In the genomic region with DNA sequence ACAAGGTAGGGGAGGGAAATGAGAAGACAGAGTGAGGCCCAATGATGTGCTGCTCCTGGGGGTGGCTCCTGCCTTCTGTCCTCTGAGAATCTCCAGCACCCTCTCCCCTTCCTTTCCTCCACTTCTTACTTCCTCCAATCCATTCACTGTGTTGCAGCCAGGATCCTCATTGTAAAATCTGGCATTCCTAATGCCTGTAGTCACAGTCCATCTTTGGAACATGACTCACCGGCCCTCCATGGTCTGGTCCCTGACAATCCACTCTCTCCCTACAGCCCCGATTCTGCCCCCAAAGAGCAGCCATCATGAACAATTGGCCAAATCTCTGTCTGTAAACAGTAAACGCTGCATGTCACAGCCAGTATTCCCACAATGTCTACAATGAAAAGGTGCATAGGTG, we compare ENCODE assay signal across 12 cellular contexts.
DNase-seq lines count a peak whose midpoint lies in the region; ATAC-seq and TF ChIP-seq lines count a peak whose summit lies in the region.
"Had no signal": no experiment of that assay in that cellular context is flagged by ENCODE, and none has a peak within 500 bp of the region (broad histone marks: within the 10 kb centered on the region; RNA-seq: fewer than 3 reads in every experiment).

No MANE protein-coding gene starts in this region.

- no peak for TF ChIP-seq CTCF in AG10803 (conservative IDR thresholded peaks at IDR 0.05; ENCODE audit: low read length)

- H3K27ac ChIP-seq in HUES48 (ENCODE audit: low read depth, low read length), result peak overlapping the region; percentile 57
- H3K27ac ChIP-seq: parathyroid adenoma, SK-N-MC had no signal

- H3K36me3 ChIP-seq in HUES48 (ENCODE audit: control insufficient read depth, insufficient read depth, low read length), result no peaks in the 10 kb centered on the region

- no peaks in the 10 kb centered on the region for H3K9me3 ChIP-seq in HUES48 (ENCODE audit: control insufficient read depth, insufficient read depth, low read length)

- no peak for ATAC-seq in GM21360 (IDR thresholded peaks at IDR 0.05; ENCODE audit: unreplicated experiment)

- peak; percentile 75 for DNase-seq in AG10803 (ENCODE audit: low read depth)
- peak; percentile 41 for DNase-seq in brain pericyte (ENCODE audit: low read depth, low spot score)
- DNase-seq in lung microvascular endothelial cell (ENCODE audit: low read depth in 2 of 2), result peak; percentile 43 to 73
- DNase-seq in NCI-H82 treated with DMSO at 0.1 percent for 48 hours (lab: John Stamatoyannopoulos, UW; ENCODE audit: unreplicated experiment), result no peak
- no peak for DNase-seq in mesenteric fat pad (ENCODE audit: low spot score)
- no peak for DNase-seq in NCI-H2029 treated with DMSO at 0.1 percent for 48 hours (lab: John Stamatoyannopoulos, UW)
- DNase-seq: CD4-positive, CD25-positive, alpha-beta regulatory T cell; NCI-H187 treated with DMSO at 0.1 percent for 48 hours had no signal

- H3K4me1 ChIP-seq in HUES48 (ENCODE audit: control insufficient read depth, insufficient read depth, low read length), result no peaks in the 10 kb centered on the region
- H3K4me1 ChIP-seq: parathyroid adenoma had no signal

- H3K4me3 ChIP-seq in AG10803 (ENCODE audit: low read length), result no peak overlapping the region
- H3K4me3 ChIP-seq in HUES48 (ENCODE audit: low read depth, low read length), result no peak overlapping the region
- H3K4me3 ChIP-seq: SK-N-MC had no signal

- H3K27me3 ChIP-seq in HUES48 (ENCODE audit: control insufficient read depth, insufficient read depth, low read length), result no peaks in the 10 kb centered on the region

- no peak overlapping the region for H3K9ac ChIP-seq in HUES48 (ENCODE audit: low read depth, low read length)
- H3K9ac ChIP-seq: parathyroid adenoma had no signal

Comparison
In these comparisons a context has a peak if more than half of its experiments do, and no peak if none do; other contexts are left out.
1. DNase-seq: peak in AG10803 (single experiment), brain pericyte (single experiment) and lung microvascular endothelial cell (2 of 2); none in NCI-H82 treated with DMSO at 0.1 percent for 48 hours (single experiment), mesenteric fat pad (single experiment) and NCI-H2029 treated with DMSO at 0.1 percent for 48 hours (single experiment).